ENCODE assay signal across 1 cellular context in the genomic region with DNA sequence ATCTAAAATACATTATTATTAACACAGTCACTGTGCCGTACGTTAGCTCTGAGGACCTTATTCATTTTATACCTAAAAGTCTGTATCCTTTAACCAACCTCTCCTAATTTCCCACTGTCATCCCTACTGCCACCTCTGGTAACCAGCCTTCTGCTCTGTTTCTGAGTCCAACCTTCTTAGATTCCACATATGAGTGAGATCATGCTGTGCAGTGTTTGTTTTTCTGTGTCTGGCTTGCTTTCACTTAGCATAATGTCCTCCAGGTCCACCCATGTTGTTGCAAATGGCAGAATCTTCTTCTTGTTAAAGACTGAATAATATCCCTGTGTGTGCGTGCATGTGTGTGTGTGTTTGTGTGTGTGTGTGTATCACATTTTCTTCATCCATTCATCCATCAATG.
TF ChIP-seq lines count a peak whose summit lies in the region.

No MANE protein-coding gene starts in this region.

TF ChIP-seq in HepG2, 621 proteins besides CTCF, POLR2A, EP300 and RAD21 (continued from another document):
- TF ChIP-seq, protein P1, sequence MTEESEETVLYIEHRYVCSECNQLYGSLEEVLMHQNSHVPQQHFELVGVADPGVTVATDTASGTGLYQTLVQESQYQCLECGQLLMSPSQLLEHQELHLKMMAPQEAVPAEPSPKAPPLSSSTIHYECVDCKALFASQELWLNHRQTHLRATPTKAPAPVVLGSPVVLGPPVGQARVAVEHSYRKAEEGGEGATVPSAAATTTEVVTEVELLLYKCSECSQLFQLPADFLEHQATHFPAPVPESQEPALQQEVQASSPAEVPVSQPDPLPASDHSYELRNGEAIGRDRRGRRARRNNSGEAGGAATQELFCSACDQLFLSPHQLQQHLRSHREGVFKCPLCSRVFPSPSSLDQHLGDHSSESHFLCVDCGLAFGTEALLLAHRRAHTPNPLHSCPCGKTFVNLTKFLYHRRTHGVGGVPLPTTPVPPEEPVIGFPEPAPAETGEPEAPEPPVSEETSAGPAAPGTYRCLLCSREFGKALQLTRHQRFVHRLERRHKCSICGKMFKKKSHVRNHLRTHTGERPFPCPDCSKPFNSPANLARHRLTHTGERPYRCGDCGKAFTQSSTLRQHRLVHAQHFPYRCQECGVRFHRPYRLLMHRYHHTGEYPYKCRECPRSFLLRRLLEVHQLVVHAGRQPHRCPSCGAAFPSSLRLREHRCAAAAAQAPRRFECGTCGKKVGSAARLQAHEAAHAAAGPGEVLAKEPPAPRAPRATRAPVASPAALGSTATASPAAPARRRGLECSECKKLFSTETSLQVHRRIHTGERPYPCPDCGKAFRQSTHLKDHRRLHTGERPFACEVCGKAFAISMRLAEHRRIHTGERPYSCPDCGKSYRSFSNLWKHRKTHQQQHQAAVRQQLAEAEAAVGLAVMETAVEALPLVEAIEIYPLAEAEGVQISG (CRISPR knock-in tag; IDR thresholded peaks at IDR 0.05), result no peak
- TF ChIP-seq KLF9 (CRISPR knock-in tag; IDR thresholded peaks at IDR 0.05; ENCODE audit: low read depth), result no peak
- TF ChIP-seq, protein P2, sequence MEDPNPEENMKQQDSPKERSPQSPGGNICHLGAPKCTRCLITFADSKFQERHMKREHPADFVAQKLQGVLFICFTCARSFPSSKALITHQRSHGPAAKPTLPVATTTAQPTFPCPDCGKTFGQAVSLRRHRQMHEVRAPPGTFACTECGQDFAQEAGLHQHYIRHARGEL (CRISPR knock-in tag; IDR thresholded peaks at IDR 0.05), result no peak
- TF ChIP-seq, protein P3, sequence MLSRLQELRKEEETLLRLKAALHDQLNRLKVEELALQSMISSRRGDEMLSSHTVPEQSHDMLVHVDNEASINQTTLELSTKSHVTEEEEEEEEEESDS (CRISPR knock-in tag; IDR thresholded peaks at IDR 0.05; ENCODE audit: borderline replicate concordance), result no peak
TF ChIP-seq in HepG2: peak in this region for 0.
